In the genomic region with DNA sequence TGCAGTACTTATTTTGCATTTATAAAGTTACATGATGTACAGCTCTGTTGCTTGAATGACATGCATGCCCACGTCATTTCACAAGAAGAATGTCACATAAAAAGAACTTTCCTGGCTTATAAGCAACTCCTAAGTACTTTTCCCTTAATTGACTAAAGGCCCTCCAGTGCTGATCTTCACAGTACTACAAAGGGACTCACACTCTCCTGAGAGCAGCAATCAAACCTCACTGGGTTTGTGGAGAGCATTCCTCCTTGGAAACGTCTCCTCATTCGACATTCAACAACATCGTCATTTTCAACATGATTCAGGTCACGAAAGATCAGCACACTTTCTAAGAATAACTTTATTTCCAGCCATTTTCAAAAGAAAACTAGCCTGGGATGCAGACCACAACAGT, we compare ENCODE assay signal across 13 cellular contexts.
DNase-seq lines count a peak whose midpoint lies in the region; ATAC-seq, FAIRE-seq and TF ChIP-seq lines count a peak whose summit lies in the region.
"Had no signal": no experiment of that assay in that cellular context is flagged by ENCODE, and none has a peak within 500 bp of the region (broad histone marks: within the 10 kb centered on the region; RNA-seq: fewer than 3 reads in every experiment).

No MANE protein-coding gene starts in this region.

- H3K4me3 ChIP-seq in CD4-positive, alpha-beta memory T cell (ENCODE audit: low read length in 2 of 2) = peak overlapping the region; percentile 69 to 75
- peak overlapping the region; percentile 76 for H3K4me3 ChIP-seq in GM12878
- H3K4me3 ChIP-seq: gastroesophageal sphincter, tibial artery had no signal

- no peak overlapping the region for H3K23ac ChIP-seq in H9 (ENCODE audit: insufficient read length, low read depth, low read length)

- H2BK15ac ChIP-seq in H9 (ENCODE audit: low read depth, low read length) = no peak overlapping the region

- no peaks in the 10 kb centered on the region for H3K9me3 ChIP-seq in CD4-positive, alpha-beta memory T cell (ENCODE audit: control insufficient read depth in 1 of 2, low read length in 2 of 2)
- H3K9me3 ChIP-seq in H9 (ENCODE audit: control insufficient read depth, low read depth, low read length) (no peaks in the 10 kb centered on the region), GM12878 (replicated peaks; ENCODE audit: control insufficient read depth, insufficient read depth, low read length) (no peaks in the 10 kb centered on the region; the same call in 2 of the 3 replicates)
- H3K9me3 ChIP-seq: BE2C, gastroesophageal sphincter, tibial artery had no signal

- no peaks in the 10 kb centered on the region for H3K79me1 ChIP-seq in H9 (ENCODE audit: insufficient read depth, low read depth, low read length, poor library complexity, severe bottlenecking)

- no peak overlapping the region for H4K5ac ChIP-seq in H9 (ENCODE audit: insufficient read length, low read depth, low read length)

- no peak overlapping the region for H2BK5ac ChIP-seq in H9 (ENCODE audit: insufficient read length, low read length)

- TF ChIP-seq POLR2A in GM12878 (IDR thresholded peaks at IDR 0.05; ENCODE audit: low read depth, low read length) = no peak

- H3K18ac ChIP-seq in H9 (ENCODE audit: insufficient read length, low read depth, low read length) = no peak overlapping the region

- H3K27me3 Mint-ChIP-seq in CD4-positive, alpha-beta memory T cell = no peaks in the 10 kb centered on the region
- no peaks in the 10 kb centered on the region for H3K27me3 Mint-ChIP-seq in H9 (ENCODE audit: low read depth)
- no peaks in the 10 kb centered on the region for H3K27me3 Mint-ChIP-seq in naive thymus-derived CD8-positive, alpha-beta T cell

- H3K27ac ChIP-seq in CD4-positive, alpha-beta memory T cell (ENCODE audit: low read depth, low read length) = peak overlapping the region; percentile 87
- no peak overlapping the region for H3K27ac ChIP-seq in H9 (ENCODE audit: insufficient read length, low read depth, low read length)
- H3K27ac ChIP-seq in GM12878 (ENCODE audit: control insufficient read depth, insufficient read depth) = peak overlapping the region; percentile 78
- H3K27ac ChIP-seq: gastroesophageal sphincter, tibial artery had no signal

- H2AK5ac ChIP-seq in H9 (ENCODE audit: insufficient read length, low read length) = no peak overlapping the region

- H3K9me3 Mint-ChIP-seq in CD4-positive, alpha-beta memory T cell = peaks cover 0 to 2% (median 0%) of the 10 kb centered on the region in 8 donors
- H3K9me3 Mint-ChIP-seq in H9 = no peaks in the 10 kb centered on the region; a peak in 1 of 5 replicates
- peaks cover 0 to 12% (median 0%) of the 10 kb centered on the region in 9 donors for H3K9me3 Mint-ChIP-seq in naive thymus-derived CD8-positive, alpha-beta T cell

- H3K4me2 ChIP-seq in H9 (ENCODE audit: insufficient read depth, insufficient read length, low read length) (no peak overlapping the region), GM12878 (ENCODE audit: control insufficient read depth, insufficient read depth) (peak overlapping the region; percentile 71)

- POLR2A ChIA-PET in CD4-positive, alpha-beta memory T cell (lab: Charles Lee; ENCODE audit: partially characterized antibody) = interaction anchor here (1.6 to 8.9 kb wide), 5 partner anchors 8 to 87 kb away, joined by 7 to 93 read pairs (median 14); no protein-coding TSS in a partner anchor
- POLR2A ChIA-PET in GM12878 (lab: Charles Lee) = interaction anchor here (1.5 to 3.0 kb wide), 3 partner anchors 9 to 12 kb away, joined by 7 to 17 read pairs (median 7); no protein-coding TSS in a partner anchor
- POLR2A ChIA-PET in naive thymus-derived CD8-positive, alpha-beta T cell (lab: Charles Lee) = interaction anchor here (0.6 to 4.1 kb wide), 5 partner anchors 8 to 88 kb away, joined by 3 to 28 read pairs (median 5); no protein-coding TSS in a partner anchor

- H4K91ac ChIP-seq in H9 (ENCODE audit: insufficient read length, low read depth, low read length) = no peak overlapping the region

- no peaks in the 10 kb centered on the region for H3K23me2 ChIP-seq in H9 (ENCODE audit: insufficient read length, low read depth, low read length, poor library complexity, severe bottlenecking)

- no peak for TF ChIP-seq EP300 in GM12878 (IDR thresholded peaks at IDR 0.05; ENCODE audit: borderline replicate concordance in 1 of 2, control insufficient read depth in 1 of 2, low read depth in 2 of 2, low read length in 2 of 2)

- no peak overlapping the region for H3T11ph ChIP-seq in H9 (ENCODE audit: low read length)

- peaks cover 36 to 62% of the 10 kb centered on the region in 2 donors for H3K36me3 Mint-ChIP-seq in CD4-positive, alpha-beta memory T cell
- no peaks in the 10 kb centered on the region; a peak in 1 of 7 replicates for H3K36me3 Mint-ChIP-seq in H9 (ENCODE audit: insufficient read depth in 1 of 3, low read depth in 3 of 3)
- H3K36me3 Mint-ChIP-seq in naive thymus-derived CD8-positive, alpha-beta T cell = peaks cover 28 to 47% (median 30%) of the 10 kb centered on the region in 3 donors

- no peak overlapping the region for H2BK20ac ChIP-seq in H9 (ENCODE audit: low read depth, low read length, poor library complexity, severe bottlenecking)

- H3K14ac ChIP-seq in H9 (ENCODE audit: insufficient read depth, low read length) = no peak overlapping the region

- H3K79me2 ChIP-seq in H9 (ENCODE audit: insufficient read depth, low read length) = no peaks in the 10 kb centered on the region
- H3K79me2 ChIP-seq in GM12878 (ENCODE audit: control insufficient read depth, insufficient read depth, low read length) = peaks cover 66% of the 10 kb centered on the region

- H2BK12ac ChIP-seq in H9 (ENCODE audit: insufficient read length, low read depth, low read length) = no peak overlapping the region

- intact Hi-C loops in CD4-positive, alpha-beta memory T cell (cut with micrococcal nuclease) = loop anchor here (10.0 kb wide), 3 partner anchors 489 to 1241 kb away; partner anchors contain the start of genes MTRF1L, SCAF8 and TFB1M
- intact Hi-C loops in GM12878 (cut with micrococcal nuclease; ENCODE audit: unreplicated experiment) = loop anchor here (5.0 kb wide), 2 partner anchors 107 to 1263 kb away; partner anchors contain the start of gene FBXO5

- H3K4me1 Mint-ChIP-seq in CD4-positive, alpha-beta memory T cell = peaks cover 54 to 95% (median 73%) of the 10 kb centered on the region in 4 donors
- peaks cover 53 to 66% of the 10 kb centered on the region in 2 experiments for H3K4me1 Mint-ChIP-seq in H9
- H3K4me1 Mint-ChIP-seq in naive thymus-derived CD8-positive, alpha-beta T cell = peaks cover 40 to 86% (median 75%) of the 10 kb centered on the region in 4 donors

- H2BK120ac ChIP-seq in H9 (ENCODE audit: low read depth, low read length, poor library complexity, severe bottlenecking) = no peak overlapping the region

- TF ChIP-seq RAD21 in GM12878 (IDR thresholded peaks at IDR 0.05; ENCODE audit: insufficient read depth, low read depth, low read length) = no peak

- SMC1A ChIA-PET in GM12878 (lab: Charles Lee; ENCODE audit: uncharacterized antibody, unreplicated experiment) = interaction anchor here (1.3 to 10.6 kb wide), 8 partner anchors 10 to 87 kb away, joined by 3 to 152 read pairs (median 34); no protein-coding TSS in a partner anchor

- H3K4ac ChIP-seq in H9 (ENCODE audit: low read depth, low read length) = no peak overlapping the region

- RAD21 ChIA-PET in GM12878 (lab: Charles Lee; ENCODE audit: unreplicated experiment) = interaction anchor here (1.3 to 6.6 kb wide), 6 partner anchors 11 to 88 kb away, joined by 4 to 70 read pairs (median 9); no protein-coding TSS in a partner anchor

- FAIRE-seq in GM12878 (lab: Jason Lieb, UNC) = no peak

- H4K8ac ChIP-seq in H9 (replicated peaks; ENCODE audit: insufficient read length, low read depth, low read length) = no peak overlapping the region

- ATAC-seq in GM12878 (no peak), HG03342 (IDR thresholded peaks at IDR 0.05; ENCODE audit: unreplicated experiment) (no peak), GM21367 (IDR thresholded peaks at IDR 0.05; ENCODE audit: unreplicated experiment) (no peak)
- ATAC-seq in naive thymus-derived CD8-positive, alpha-beta T cell = peak in 1 of 2 donors; percentile 9
- ATAC-seq: gastroesophageal sphincter had no signal

- H3K4me3 Mint-ChIP-seq in CD4-positive, alpha-beta memory T cell = peak overlapping the region; percentile 89 to 99 (median 96)
- H3K4me3 Mint-ChIP-seq in H9 = no peak overlapping the region
- H3K4me3 Mint-ChIP-seq in naive thymus-derived CD8-positive, alpha-beta T cell = peak overlapping the region; percentile 91 to 99 (median 96)

- peak overlapping the region; percentile 89 to 97 (median 94) for H3K27ac Mint-ChIP-seq in CD4-positive, alpha-beta memory T cell
- H3K27ac Mint-ChIP-seq in H9 = peak overlapping the region in 2 of 3 experiments; percentile 29 to 56; a peak in 4 of 7 replicates
- peak overlapping the region; percentile 92 to 99 (median 96) for H3K27ac Mint-ChIP-seq in naive thymus-derived CD8-positive, alpha-beta T cell

- WGBS in H9 (ENCODE audit: extremely low coverage, insufficient read length, low lambda C conversion rate) = no CpG with 5 or more reads among the region's 5 CpGs
- WGBS in GM12878 (ENCODE audit: insufficient coverage, insufficient replicate concordance, low lambda C conversion rate, missing lambda C conversion rate) = 79% methylated on average over 5 of the region's 5 CpGs

- no peaks in the 10 kb centered on the region for H3K27me3 ChIP-seq in CD4-positive, alpha-beta memory T cell (ENCODE audit: insufficient read depth, low read length)
- H3K27me3 ChIP-seq in H9 (ENCODE audit: insufficient read depth, low read length) (no peaks in the 10 kb centered on the region), GM12878 (replicated peaks in 1 of 2; ENCODE audit: control insufficient read depth in 2 of 2, insufficient read depth in 2 of 2, low read length in 1 of 2) (no peaks in the 10 kb centered on the region)
- H3K27me3 ChIP-seq: BE2C, gastroesophageal sphincter, tibial artery had no signal

- H3K4me1 ChIP-seq in CD4-positive, alpha-beta memory T cell (ENCODE audit: insufficient read depth, low read length) = peaks cover 77% of the 10 kb centered on the region
- H3K4me1 ChIP-seq in H9 (ENCODE audit: insufficient read depth, low read length) = peaks cover 12% of the 10 kb centered on the region; the same call in 1 of the 2 replicates
- H3K4me1 ChIP-seq in GM12878 (ENCODE audit: control insufficient read depth, insufficient read depth, low read length) = peaks cover 20% of the 10 kb centered on the region
- H3K4me1 ChIP-seq: BE2C, gastroesophageal sphincter, tibial artery had no signal

- no peak overlapping the region for H3K56ac ChIP-seq in H9 (ENCODE audit: insufficient read length, low read depth, low read length)

- no peaks in the 10 kb centered on the region for H3K36me3 ChIP-seq in CD4-positive, alpha-beta memory T cell (ENCODE audit: insufficient read depth, low read length)
- H3K36me3 ChIP-seq in GM12878 (ENCODE audit: control insufficient read depth in 2 of 2, insufficient read depth in 2 of 2, low read length in 1 of 2) = peaks cover 0 to 4% of the 10 kb centered on the region in 2 experiments; a peak in 1 of 4 replicates
- H3K36me3 ChIP-seq: BE2C, gastroesophageal sphincter, tibial artery had no signal

- no peaks in the 10 kb centered on the region for H4K20me1 ChIP-seq in H9 (ENCODE audit: control insufficient read depth, insufficient read depth, insufficient read length)
- H4K20me1 ChIP-seq in GM12878 (ENCODE audit: control insufficient read depth, insufficient read depth) = no peaks in the 10 kb centered on the region

- H3K9ac ChIP-seq in H9 (ENCODE audit: extremely low read depth, insufficient read length, low read length) (no peak overlapping the region), GM12878 (ENCODE audit: control insufficient read depth, insufficient read depth, low read length) (peak overlapping the region; percentile 77)

- TF ChIP-seq CTCF in H9 (conservative IDR thresholded peaks at IDR 0.05) (no peak), GM12878 (IDR thresholded peaks at IDR 0.05 in 2 of 3, conservative IDR thresholded peaks at IDR 0.05 in 1 of 3; ENCODE audit: control insufficient read depth in 2 of 3, extremely low read depth in 1 of 3, insufficient read depth in 1 of 3, low read depth in 3 of 3, low read length in 3 of 3) (no peak)

- no TSS peak for BruUV-seq in GM12878 (replicated peaks; lab: Mats Ljungman, UMichigan)

- H2AFZ ChIP-seq in H9 (ENCODE audit: low read length) (no peak overlapping the region), GM12878 (ENCODE audit: control insufficient read depth, low read depth, low read length) (no peak overlapping the region)

- CTCF ChIA-PET in CD4-positive, alpha-beta memory T cell (lab: Charles Lee; ENCODE audit: partially characterized antibody) = interaction anchor here (2.6 to 10.6 kb wide), 4 partner anchors 8 to 30 kb away, joined by 10 to 113 read pairs (median 22); no protein-coding TSS in a partner anchor
- CTCF ChIA-PET in GM12878 (lab: Yijun Ruan, JAX) = interaction anchor here (0.6 to 8.2 kb wide), 10 partner anchors 12 to 1861 kb away, joined by 3 to 90 read pairs (median 4); no protein-coding TSS in a partner anchor

- in situ Hi-C loops in GM12878 (cut with MboI) = loop anchor here (25.0 kb wide), 1 partner anchor 1258 kb away; the partner anchor contains the start of gene FBXO5
- in situ Hi-C loops in ACHN (cut with HindIII; ENCODE audit: low pct_ligation_motif_present, low pct_unique_long_range_greater_than_20kb, low sequenced_read_pairs) = no loop called here

- no peak for DNase-seq in CD4-positive, alpha-beta memory T cell
- no peak for DNase-seq in H9
- DNase-seq in GM12878 (ENCODE audit: low read depth, low spot score) = no peak
- DNase-seq in naive thymus-derived CD8-positive, alpha-beta T cell = peak in 1 of 10 donors; percentile 17
- DNase-seq in cortex of kidney (lab: John Stamatoyannopoulos, UW) = no peak
- DNase-seq in ACHN = no peak
- DNase-seq: BE2C, NCI-H1417, NCI-H345, tibial artery had no signal

Comparison
In these comparisons a context has a peak if more than half of its experiments do, and no peak if none do; other contexts are left out.
1. H3K27ac Mint-ChIP-seq: peak in every context shown above with its lines; median percentile 96 in naive thymus-derived CD8-positive, alpha-beta T cell; 94 in CD4-positive, alpha-beta memory T cell; 42 in H9.
2. H3K4me3 Mint-ChIP-seq: peak in CD4-positive, alpha-beta memory T cell (8 of 8) and naive thymus-derived CD8-positive, alpha-beta T cell (10 of 10); none in H9 (0 of 2).